21 cellular contexts compared by ENCODE assay signal in the genomic region with DNA sequence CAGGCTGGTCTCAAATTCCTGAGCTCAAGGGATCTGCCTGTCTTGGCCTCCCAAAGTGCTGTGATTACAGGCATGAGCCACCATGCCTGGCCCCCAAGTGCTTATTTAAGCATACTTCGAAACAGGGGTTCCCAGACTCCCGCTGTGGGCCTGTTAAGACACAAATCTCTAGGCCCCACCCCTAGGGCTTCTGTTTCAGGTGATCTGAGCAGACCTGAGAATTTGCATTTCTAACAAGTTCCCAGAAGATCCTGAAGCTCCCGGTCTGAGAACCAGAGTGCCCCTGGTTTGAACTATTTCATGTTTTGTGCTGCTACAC. TPM values are rescaled to one million over a fixed set of nuclear protein-coding genes. Genes with fewer than 3 reads are reported as not detected.
DNase-seq lines count a peak whose midpoint lies in the region; ATAC-seq and TF ChIP-seq lines count a peak whose summit lies in the region.
"Had no signal": no experiment of that assay in that cellular context is flagged by ENCODE, and none has a peak within 500 bp of the region (broad histone marks: within the 10 kb centered on the region; RNA-seq: fewer than 3 reads in every experiment).

No MANE protein-coding gene starts in this region.

- H3K9ac ChIP-seq in HUES64 (ENCODE audit: low read depth, low read length) = no peak overlapping the region

- H3K36me3 ChIP-seq in HUES64 (ENCODE audit: insufficient read depth, low read length) (no peaks in the 10 kb centered on the region), transverse colon (no peaks in the 10 kb centered on the region)

- no peak for TF ChIP-seq EP300 in transverse colon (IDR thresholded peaks at IDR 0.05; ENCODE audit: low read depth)

- ATAC-seq in stimulated activated naive CD8-positive, alpha-beta T cell treated with anti-CD3 and anti-CD28 coated beads, Interleukin-15, Interleukin-2, amounts not matched to agents 100 U/mL and 50 U/mL, for 24 hours = no peak
- ATAC-seq in HG03159 (IDR thresholded peaks at IDR 0.05; ENCODE audit: unreplicated experiment) = no peak
- ATAC-seq in HG03521 (IDR thresholded peaks at IDR 0.05; ENCODE audit: unreplicated experiment) = no peak
- ATAC-seq: HepG2 had no signal

- 49% methylated on average over 3 of the region's 3 CpGs for WGBS in HUES64
- WGBS in transverse colon (ENCODE audit: low coverage in 1 of 2), 2 donors = 52 to 60% methylated on average over 1 to 3 of the region's 3 CpGs

- H3K9me3 ChIP-seq in HUES64 (ENCODE audit: insufficient read depth, low read depth, low read length) (no peaks in the 10 kb centered on the region), transverse colon (no peaks in the 10 kb centered on the region)

- peaks cover 6% of the 10 kb centered on the region for H3K4me1 ChIP-seq in HUES64 (ENCODE audit: insufficient read depth, low read length)
- peaks cover 0 to 26% (median 12%) of the 10 kb centered on the region in 4 donors for H3K4me1 ChIP-seq in transverse colon

- no peak for TF ChIP-seq POLR2A in transverse colon (IDR thresholded peaks at IDR 0.05)

- in situ Hi-C loops in transverse colon (cut with MboI; ENCODE audit: low pct_ligation_motif_present in 1 of 4, low pct_unique_long_range_greater_than_20kb in 1 of 4, low sequenced_read_pairs in 3 of 4) = no loop called here

- DNase-seq in iPS-NIHi7 (ENCODE audit: extremely low spot score) (peak; percentile 20), transverse colon (no peak)
- no peak for DNase-seq in stimulated activated naive CD8-positive, alpha-beta T cell treated with anti-CD3 and anti-CD28 coated beads, Interleukin-15, Interleukin-2, amounts not matched to agents 100 U/mL and 50 U/mL, for 24 hours
- DNase-seq: ACHN, C1 segment of cervical spinal cord, DMS79 treated with DMSO at 0.1 percent for 48 hours, HCEC 1CT, KBM-7, NCI-H1105 treated with DMSO at 0.1 percent for 48 hours, NCI-H187, NCI-H2107, NCI-H2227 treated with DMSO at 0.1 percent for 48 hours, NCI-H510A treated with DMSO at 0.1 percent for 48 hours, NCI-H774, RPMI8226, SHP77 treated with DMSO at 0.1 percent for 48 hours had no signal

- intact Hi-C loops in transverse colon (cut with DNase I; ENCODE audit: low total_unique reads) = no loop called here

- H3K27ac ChIP-seq in HUES64 (ENCODE audit: low read depth, low read length) (peak overlapping the region; percentile 18; the same call in 1 of the 2 replicates), VCaP (peak overlapping the region; percentile 89), transverse colon (peak overlapping the region; percentile 49 to 76 (median 56))

- H3K27me3 ChIP-seq in HUES64 (ENCODE audit: insufficient read depth, low read length) (no peaks in the 10 kb centered on the region), transverse colon (no peaks in the 10 kb centered on the region)

- no peak overlapping the region for H3K4me3 ChIP-seq in HUES64 (ENCODE audit: low read length)
- H3K4me3 ChIP-seq in transverse colon = no peak overlapping the region

- TF ChIP-seq CTCF in VCaP (conservative IDR thresholded peaks at IDR 0.05) (no peak), transverse colon (IDR thresholded peaks at IDR 0.05) (no peak)

RNA-seq across cellular contexts. Expression of gene GCH1, which starts 25.0 kb away (rescaled TPM):
- polyA plus RNA-seq in HUES64 (2013, experiment 1 of 2) = 4.1 TPM
- polyA plus RNA-seq in HUES64 (2013, experiment 2 of 2) = 4.9 TPM
- 10 to 100 TPM; 24.3 to 43.4 (median 28.3) TPM for total RNA-seq in transverse colon

Comparison
In these comparisons a context has a peak if more than half of its experiments do, and no peak if none do; other contexts are left out.
1. H3K27ac ChIP-seq: peak in every context shown above with its lines; median percentile 89 in VCaP; 56 in transverse colon; 18 in HUES64.